14 cellular contexts compared by ENCODE assay signal in genomic region chr17:6507535-6507934, GRCh38. TPM values are rescaled to one million over a fixed set of nuclear protein-coding genes. Genes with fewer than 3 reads are reported as not detected.
DNase-seq lines count a peak whose midpoint lies in the region; ATAC-seq, FAIRE-seq and TF ChIP-seq lines count a peak whose summit lies in the region.
"Had no signal": no experiment of that assay in that cellular context is flagged by ENCODE, and none has a peak within 500 bp of the region (broad histone marks: within the 10 kb centered on the region; RNA-seq: fewer than 3 reads in every experiment).

No MANE protein-coding gene starts in this region.

- no peaks in the 10 kb centered on the region for H3K4me1 Mint-ChIP-seq in natural killer cell treated with Interleukin-12 subunit alpha and Interleukin-12 subunit beta and Interleukin-15 and Interleukin-18, amount 100 ng/mL, for 72 hours (ENCODE audit: low read depth in 2 of 2)

- FAIRE-seq in RCC 7860 (lab: Jason Lieb, UNC) = peak; percentile 89
- FAIRE-seq: kidney had no signal

- DNase-seq in EH (ENCODE audit: low read depth) = peak; percentile 90
- peak; percentile 90 for DNase-seq in RCC 7860 (ENCODE audit: low spot score)
- no peak for DNase-seq in esophagus squamous epithelium (lab: John Stamatoyannopoulos, UW)
- peak; percentile 85 to 86 for DNase-seq in trophoblast cell
- no peak for DNase-seq in erythroblast (lab: John Stamatoyannopoulos, UW)
- no peak for DNase-seq in natural killer cell treated with Interleukin-12 subunit alpha and Interleukin-12 subunit beta and Interleukin-15 and Interleukin-18, amount 100 ng/mL, for 72 hours (ENCODE audit: low spot score)
- DNase-seq in iPS-NIHi11 (ENCODE audit: low spot score) = no peak
- no peak for DNase-seq in NCI-H1092 treated with DMSO at 0.1 percent for 48 hours (lab: John Stamatoyannopoulos, UW)
- DNase-seq: activated CD8-positive, alpha-beta memory T cell treated with anti-CD3 and anti-CD28 coated beads for 24 hours; central memory CD4-positive, alpha-beta T cell; MV-4-11 had no signal

- H3K14ac ChIP-seq in trophoblast cell (ENCODE audit: low read length) = no peak overlapping the region

- no peak overlapping the region for H4K12ac ChIP-seq in trophoblast cell (ENCODE audit: low read depth, low read length)

- WGBS in esophagus squamous epithelium, 2 donors = 17 to 48% methylated on average over 5 to 7 of the region's 7 CpGs
- WGBS in trophoblast cell (ENCODE audit: extremely low coverage, insufficient coverage, insufficient read length) = no CpG with 5 or more reads among the region's 7 CpGs

- intact Hi-C loops in esophagus squamous epithelium (cut with DNase I) = no loop called here

- H3K9me3 Mint-ChIP-seq in natural killer cell treated with Interleukin-12 subunit alpha and Interleukin-12 subunit beta and Interleukin-15 and Interleukin-18, amount 100 ng/mL, for 72 hours = no peaks in the 10 kb centered on the region

- H4K91ac ChIP-seq in trophoblast cell (ENCODE audit: low read depth, low read length) = no peak overlapping the region

- no peaks in the 10 kb centered on the region for H3K27me3 ChIP-seq in esophagus squamous epithelium
- no peaks in the 10 kb centered on the region for H3K27me3 ChIP-seq in trophoblast cell (ENCODE audit: insufficient read depth, low read length)
- H3K27me3 ChIP-seq: Peyer's patch had no signal

- H3K4me3 ChIP-seq in esophagus squamous epithelium (no peak overlapping the region), trophoblast cell (ENCODE audit: low read depth, low read length) (no peak overlapping the region)
- H3K4me3 ChIP-seq: Peyer's patch, tibial artery had no signal

- no peak overlapping the region for H4K8ac ChIP-seq in trophoblast cell (ENCODE audit: low read depth, low read length)

- no peak overlapping the region for H2AFZ ChIP-seq in trophoblast cell (ENCODE audit: insufficient read depth, low read length, poor library complexity)

- H3K9me3 ChIP-seq in esophagus squamous epithelium (no peaks in the 10 kb centered on the region), trophoblast cell (ENCODE audit: insufficient read depth, low read depth, low read length) (no peaks in the 10 kb centered on the region)
- H3K9me3 ChIP-seq: Peyer's patch, tibial artery had no signal

- H2BK120ac ChIP-seq in trophoblast cell (ENCODE audit: insufficient read depth, low read length, poor library complexity) = no peak overlapping the region

- no peak overlapping the region for H2AK5ac ChIP-seq in trophoblast cell (ENCODE audit: low read length)

- no peak overlapping the region for H3K4me2 ChIP-seq in trophoblast cell (ENCODE audit: low read length)

- TF ChIP-seq CTCF in esophagus squamous epithelium (IDR thresholded peaks at IDR 0.05) = no peak

- H3K23ac ChIP-seq in trophoblast cell (ENCODE audit: low read length) = no peak overlapping the region

- H3K36me3 Mint-ChIP-seq in natural killer cell treated with Interleukin-12 subunit alpha and Interleukin-12 subunit beta and Interleukin-15 and Interleukin-18, amount 100 ng/mL, for 72 hours = no peaks in the 10 kb centered on the region

- H3K18ac ChIP-seq in trophoblast cell (ENCODE audit: low read length) = no peak overlapping the region

- H2BK12ac ChIP-seq in trophoblast cell (ENCODE audit: low read length) = no peak overlapping the region

- no peak overlapping the region for H3K9ac ChIP-seq in trophoblast cell (ENCODE audit: low read length)

- no peak overlapping the region for H2BK5ac ChIP-seq in trophoblast cell (ENCODE audit: low read depth, low read length, poor library complexity)

- no peaks in the 10 kb centered on the region for H3K79me1 ChIP-seq in trophoblast cell (ENCODE audit: low read length)

- TF ChIP-seq POLR2A in esophagus squamous epithelium (IDR thresholded peaks at IDR 0.05) = no peak
- no peak for TF ChIP-seq POLR2A in erythroblast (IDR thresholded peaks at IDR 0.05; ENCODE audit: low read length)

- peak overlapping the region; percentile 80 to 92 (median 82) for H3K27ac ChIP-seq in esophagus squamous epithelium
- H3K27ac ChIP-seq in trophoblast cell (ENCODE audit: low read depth, low read length) = no peak overlapping the region
- H3K27ac ChIP-seq: tibial artery had no signal

- ATAC-seq in natural killer cell treated with Interleukin-12 subunit alpha and Interleukin-12 subunit beta and Interleukin-15 and Interleukin-18, amount 100 ng/mL, for 72 hours = no peak

- no peaks in the 10 kb centered on the region for H3K79me2 ChIP-seq in trophoblast cell (ENCODE audit: control insufficient read depth, insufficient read depth, low read length, poor library complexity)

- H3K4me1 ChIP-seq in esophagus squamous epithelium = peaks cover 22 to 48% (median 29%) of the 10 kb centered on the region in 3 donors
- H3K4me1 ChIP-seq in trophoblast cell (ENCODE audit: control insufficient read depth in 1 of 2, insufficient read depth in 2 of 2, low read length in 2 of 2) = peaks cover 5 to 6% of the 10 kb centered on the region in 2 experiments
- H3K4me1 ChIP-seq: Peyer's patch had no signal

- no peak overlapping the region for H3K27ac Mint-ChIP-seq in natural killer cell treated with Interleukin-12 subunit alpha and Interleukin-12 subunit beta and Interleukin-15 and Interleukin-18, amount 100 ng/mL, for 72 hours

- no peak overlapping the region for H3K4me3 Mint-ChIP-seq in natural killer cell treated with Interleukin-12 subunit alpha and Interleukin-12 subunit beta and Interleukin-15 and Interleukin-18, amount 100 ng/mL, for 72 hours

- H3K4ac ChIP-seq in trophoblast cell (ENCODE audit: low read depth, low read length) = no peak overlapping the region

- H3K36me3 ChIP-seq in esophagus squamous epithelium (peaks cover 0 to 19% (median 0%) of the 10 kb centered on the region in 3 donors), trophoblast cell (ENCODE audit: control insufficient read depth in 1 of 2, insufficient read depth in 2 of 2, low read length in 2 of 2) (no peaks in the 10 kb centered on the region)
- H3K36me3 ChIP-seq: Peyer's patch, tibial artery had no signal

- H3K27me3 Mint-ChIP-seq in natural killer cell treated with Interleukin-12 subunit alpha and Interleukin-12 subunit beta and Interleukin-15 and Interleukin-18, amount 100 ng/mL, for 72 hours = peaks cover 2% of the 10 kb centered on the region in 2 donors

RNA-seq across cellular contexts. Expression of gene PITPNM3, which starts 48.8 kb away (rescaled TPM):
- total RNA-seq in esophagus squamous epithelium = 10 to 100 TPM; 14.0 to 33.4 (median 21.5) TPM
- 0.58 and 0.64 TPM in 2 replicates for polyA plus RNA-seq in trophoblast cell (2013)
- total RNA-seq in natural killer cell treated with Interleukin-12 subunit alpha and Interleukin-12 subunit beta and Interleukin-15 and Interleukin-18, amount 100 ng/mL, for 72 hours = under 1 TPM; 0.59 to 0.84 TPM

Comparison
In these comparisons a context has a peak if more than half of its experiments do, and no peak if none do; other contexts are left out.
1. DNase-seq: peak in EH (single experiment), RCC 7860 (single experiment) and trophoblast cell (2 of 2); none in esophagus squamous epithelium (single experiment), erythroblast (0 of 2), natural killer cell treated with Interleukin-12 subunit alpha and Interleukin-12 subunit beta and Interleukin-15 and Interleukin-18, amount 100 ng/mL, for 72 hours (single experiment), iPS-NIHi11 (single experiment) and NCI-H1092 treated with DMSO at 0.1 percent for 48 hours (single experiment).
2. RNA of gene PITPNM3, which starts 48.8 kb away (total RNA-seq): 14.0 to 33.4 TPM in esophagus squamous epithelium; 0.59 to 0.84 TPM in natural killer cell treated with Interleukin-12 subunit alpha and Interleukin-12 subunit beta and Interleukin-15 and Interleukin-18, amount 100 ng/mL, for 72 hours; every median in the first group is over 4 times any median in the second.